Comparison of ENCODE assay signal across 34 cellular contexts in the genomic region with DNA sequence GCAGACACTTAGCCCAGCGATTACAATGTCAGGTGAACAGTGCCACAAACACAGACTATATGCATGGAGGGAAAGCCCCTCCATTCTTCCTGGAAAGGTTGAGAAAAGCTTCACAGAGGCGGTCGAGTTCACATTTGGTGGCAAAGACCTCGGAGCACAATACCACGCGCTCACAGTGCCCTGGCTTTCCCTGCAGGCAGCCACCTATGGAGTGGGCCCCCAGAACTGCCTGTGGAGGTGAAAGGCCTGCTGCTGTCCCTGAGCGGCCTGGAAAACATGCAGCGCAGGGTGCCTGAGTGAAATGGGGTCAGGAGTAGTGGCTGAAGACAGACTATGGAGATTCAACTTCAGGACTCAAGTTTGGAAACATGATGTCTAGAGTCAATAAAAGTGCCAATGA.
"Had no signal": no experiment of that assay in that cellular context is flagged by ENCODE, and none has a peak within 500 bp of the region (broad histone marks: within the 10 kb centered on the region; RNA-seq: fewer than 3 reads in every experiment).

No MANE protein-coding gene starts in this region.

- DNase-seq: activated B cell treated with CpG ODN at 0.5 μM for 24 hours; activated CD4-positive, alpha-beta memory T cell treated with anti-CD3 and anti-CD28 coated beads for 36 hours; activated CD4-positive, alpha-beta T cell treated with anti-CD3 and anti-CD28 coated beads for 4 hours; activated CD4-positive, alpha-beta T cell treated with anti-CD3 and anti-CD28 coated beads, Interleukin-2, amount 50 U/mL, for 1 hour; activated CD4-positive, CD25-positive, alpha-beta regulatory T cell treated with anti-CD3 and anti-CD28 coated beads, Interleukin-2, amount 50 U/mL, for 72 hours; activated gamma-delta T cell; activated naive CD4-positive, alpha-beta T cell treated with Interleukin-2 at 50 U/mL for 16 hours; activated naive CD8-positive, alpha-beta T cell treated with anti-CD3 and anti-CD28 coated beads, Interleukin-2, amount 50 U/mL, for 24 hours; activated T-cell treated with anti-CD3 and anti-CD28 coated beads for 4 hours; activated T-cell treated with anti-CD3 and anti-CD28 coated beads, Interleukin-2, amount 50 U/mL, for 4 hours; brain microvascular endothelial cell; MM.1S; MV-4-11; NCI-H1092; NCI-H1436 treated with DMSO at 0.1 percent for 48 hours; NCI-H1694 treated with DMSO at 0.1 percent for 48 hours; NCI-H2029; NCI-H345; NCI-H510A; NCI-H526; NCI-H748 treated with DMSO at 0.1 percent for 48 hours; NK-92 treated with Interleukin-12 subunit alpha and Interleukin-12 subunit beta, amount 100 ng/mL, for 24 hours; PC-9; SIG-M5; T-cell; T-helper 2 cell; T-helper 9 cell had no signal

- H3K27me3 ChIP-seq: brain microvascular endothelial cell had no signal

- H3K27ac Mint-ChIP-seq: activated B cell treated with CpG ODN at 0.5 μM for 24 hours; activated CD4-positive, alpha-beta memory T cell treated with anti-CD3 and anti-CD28 coated beads for 36 hours; activated naive CD8-positive, alpha-beta T cell; activated naive CD8-positive, alpha-beta T cell treated with anti-CD3 and anti-CD28 coated beads, Interleukin-2, amount 50 U/mL, for 24 hours; activated T-helper 1 cell treated with anti-CD3 and anti-CD28 coated beads, Interleukin-12 subunit alpha, Interleukin-12 subunit beta, Interleukin-2, Interleukin-4 antibody, amounts not matched to agents 30 ng/mL and 10 ng/mL and 1 ng/mL, durations not matched to agents 14 hours and 24 hours and 36 hours; T-cell had no signal

- H3K9me3 Mint-ChIP-seq: activated B cell treated with CpG ODN at 0.5 μM for 24 hours; activated CD4-positive, alpha-beta memory T cell treated with anti-CD3 and anti-CD28 coated beads for 36 hours; activated naive CD8-positive, alpha-beta T cell treated with anti-CD3 and anti-CD28 coated beads, Interleukin-2, amount 50 U/mL, for 24 hours; activated T-cell treated with anti-CD3 and anti-CD28 coated beads, Interleukin-2, amount 50 U/mL, for 4 hours; activated T-helper 1 cell treated with anti-CD3 and anti-CD28 coated beads, Interleukin-12 subunit alpha, Interleukin-12 subunit beta, Interleukin-2, Interleukin-4 antibody, amounts not matched to agents 30 ng/mL and 10 ng/mL and 1 ng/mL, durations not matched to agents 14 hours and 24 hours and 36 hours; T-cell had no signal

- H3K4me3 ChIP-seq: PC-9 had no signal

- H3K4me3 Mint-ChIP-seq: activated B cell treated with CpG ODN at 0.5 μM for 24 hours; activated CD4-positive, alpha-beta memory T cell treated with anti-CD3 and anti-CD28 coated beads for 36 hours; activated naive CD8-positive, alpha-beta T cell; activated naive CD8-positive, alpha-beta T cell treated with anti-CD3 and anti-CD28 coated beads, Interleukin-2, amount 50 U/mL, for 24 hours; activated T-cell treated with anti-CD3 and anti-CD28 coated beads, Interleukin-2, amount 50 U/mL, for 4 hours; activated T-helper 1 cell treated with anti-CD3 and anti-CD28 coated beads, Interleukin-12 subunit alpha, Interleukin-12 subunit beta, Interleukin-2, Interleukin-4 antibody, amounts not matched to agents 30 ng/mL and 10 ng/mL and 1 ng/mL, durations not matched to agents 14 hours and 24 hours and 36 hours; T-cell had no signal

- H3K27me3 Mint-ChIP-seq: activated B cell treated with CpG ODN at 0.5 μM for 24 hours; activated CD4-positive, alpha-beta memory T cell treated with anti-CD3 and anti-CD28 coated beads for 36 hours; activated naive CD8-positive, alpha-beta T cell; activated naive CD8-positive, alpha-beta T cell treated with anti-CD3 and anti-CD28 coated beads, Interleukin-2, amount 50 U/mL, for 24 hours; T-cell had no signal

- ATAC-seq: activated naive CD8-positive, alpha-beta T cell treated with anti-CD3 and anti-CD28 coated beads, Interleukin-2, amount 50 U/mL, for 24 hours; activated T-cell treated with anti-CD3 and anti-CD28 coated beads, Interleukin-2, amount 50 U/mL, for 4 hours; Right ventricle myocardium inferior; SK-N-SH treated with all-trans-retinoic acid at 6 μM for 48 hours; T-cell had no signal

- H3K27ac ChIP-seq: brain microvascular endothelial cell, KMS-11, PC-9, RWPE1, VCaP had no signal
